10 cellular contexts compared by ENCODE assay signal in the genomic region with DNA sequence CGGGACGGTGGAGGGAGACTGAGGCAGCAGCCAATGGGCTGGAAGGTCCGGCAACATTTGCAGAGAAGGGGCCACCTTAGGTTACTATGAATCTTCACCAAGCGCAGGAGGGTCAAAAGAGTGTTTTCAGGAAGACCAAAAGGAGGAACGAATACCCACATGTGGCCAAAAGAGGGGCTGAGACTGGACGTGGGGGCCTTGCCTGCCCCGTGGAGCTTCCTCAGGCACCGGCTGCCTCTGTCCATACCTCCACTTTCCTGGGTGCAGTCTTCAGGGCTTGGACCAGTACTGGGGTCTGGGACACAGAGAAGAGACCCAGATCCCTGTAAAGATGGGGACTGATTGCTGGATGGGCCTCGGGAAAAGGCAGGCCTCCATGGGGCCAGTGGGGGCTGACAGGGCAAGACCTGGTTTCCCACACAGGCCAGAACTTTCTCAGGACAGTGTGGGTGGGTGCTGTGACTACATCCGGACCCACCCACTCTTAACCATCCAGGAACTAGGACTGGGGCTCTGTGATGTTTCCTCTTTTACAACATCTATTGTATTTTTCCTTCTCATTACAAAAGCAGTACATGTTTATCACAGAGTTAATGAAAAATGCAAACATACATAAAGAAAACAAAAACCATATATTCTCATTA.
DNase-seq lines count a peak whose midpoint lies in the region; ATAC-seq and TF ChIP-seq lines count a peak whose summit lies in the region.
"Had no signal": no experiment of that assay in that cellular context is flagged by ENCODE, and none has a peak within 500 bp of the region (broad histone marks: within the 10 kb centered on the region; RNA-seq: fewer than 3 reads in every experiment).

No MANE protein-coding gene starts in this region.

- H3K27me3 Mint-ChIP-seq in endothelial cell (ENCODE audit: unreplicated experiment) (peaks cover 4% of the 10 kb centered on the region), progenitor cell of endocrine pancreas (no peaks in the 10 kb centered on the region)

- DNase-seq in GM10266 (ENCODE audit: extremely low spot score) = peak; percentile 26
- DNase-seq in endothelial cell (ENCODE audit: low spot score) = no peak
- no peak for DNase-seq in progenitor cell of endocrine pancreas (ENCODE audit: low spot score, unreplicated experiment)
- DNase-seq in GF-D8 (lab: John Stamatoyannopoulos, UW) = no peak
- DNase-seq: activated CD4-positive, CD25-positive, alpha-beta regulatory T cell treated with anti-CD3 and anti-CD28 coated beads, Interleukin-2, amount 50 U/mL, for 72 hours; foreskin fibroblast had no signal

- H3K4me1 Mint-ChIP-seq in endothelial cell (ENCODE audit: unreplicated experiment) (peaks cover 42% of the 10 kb centered on the region), progenitor cell of endocrine pancreas (ENCODE audit: low read depth) (peaks cover 4% of the 10 kb centered on the region)

- H3K27ac Mint-ChIP-seq in endothelial cell (ENCODE audit: unreplicated experiment) (peak overlapping the region; percentile 14), progenitor cell of endocrine pancreas (no peak overlapping the region)

- no peak for TF ChIP-seq CTCF in GM10266 (IDR thresholded peaks at IDR 0.05; ENCODE audit: control insufficient read depth, insufficient read depth, low read depth, missing control alignments)
- no peak for TF ChIP-seq CTCF in endothelial cell (IDR thresholded peaks at IDR 0.05; ENCODE audit: unreplicated experiment)
- TF ChIP-seq CTCF in progenitor cell of endocrine pancreas (IDR thresholded peaks at IDR 0.05; ENCODE audit: unreplicated experiment) = no peak

- ATAC-seq in HG03442 (IDR thresholded peaks at IDR 0.05; ENCODE audit: unreplicated experiment) (peak; percentile 24), HG03439 (IDR thresholded peaks at IDR 0.05; ENCODE audit: unreplicated experiment) (no peak), HG03571 (IDR thresholded peaks at IDR 0.05; ENCODE audit: unreplicated experiment) (no peak), SK-N-SH treated with all-trans-retinoic acid at 6 μM for 48 hours (no peak)

- H3K9me3 Mint-ChIP-seq in endothelial cell (ENCODE audit: unreplicated experiment) = no peaks in the 10 kb centered on the region
- H3K9me3 Mint-ChIP-seq in progenitor cell of endocrine pancreas (ENCODE audit: low read depth) = no peaks in the 10 kb centered on the region

- H3K4me3 Mint-ChIP-seq in endothelial cell (ENCODE audit: unreplicated experiment) = peak overlapping the region; percentile 37
- peak overlapping the region; percentile 76 for H3K4me3 Mint-ChIP-seq in progenitor cell of endocrine pancreas (ENCODE audit: low read depth)

- H3K36me3 Mint-ChIP-seq in endothelial cell (ENCODE audit: low read depth, unreplicated experiment) (no peaks in the 10 kb centered on the region), progenitor cell of endocrine pancreas (ENCODE audit: insufficient read depth) (no peaks in the 10 kb centered on the region)

TF ChIP-seq in SK-N-SH treated with all-trans-retinoic acid at 6 μM for 48 hours, 23 proteins besides CTCF, POLR2A, EP300 and RAD21:
- TF ChIP-seq CSDC2 (CRISPR knock-in tag; IDR thresholded peaks at IDR 0.05) = no peak
- TF ChIP-seq ISL1 (CRISPR knock-in tag; IDR thresholded peaks at IDR 0.05) = no peak
- no peak for TF ChIP-seq OSR1 (CRISPR knock-in tag; IDR thresholded peaks at IDR 0.05)
- TF ChIP-seq SNAI2 (CRISPR knock-in tag; IDR thresholded peaks at IDR 0.05) = no peak
- TF ChIP-seq ZNF565 (CRISPR knock-in tag; conservative IDR thresholded peaks at IDR 0.05; ENCODE audit: low read depth) = no peak
- no peak for TF ChIP-seq ZFP30 (CRISPR knock-in tag; IDR thresholded peaks at IDR 0.05)
- no peak for TF ChIP-seq RARB (CRISPR knock-in tag; IDR thresholded peaks at IDR 0.05)
- no peak for TF ChIP-seq GLIS3 (CRISPR knock-in tag; IDR thresholded peaks at IDR 0.05)
- TF ChIP-seq, protein P1, sequence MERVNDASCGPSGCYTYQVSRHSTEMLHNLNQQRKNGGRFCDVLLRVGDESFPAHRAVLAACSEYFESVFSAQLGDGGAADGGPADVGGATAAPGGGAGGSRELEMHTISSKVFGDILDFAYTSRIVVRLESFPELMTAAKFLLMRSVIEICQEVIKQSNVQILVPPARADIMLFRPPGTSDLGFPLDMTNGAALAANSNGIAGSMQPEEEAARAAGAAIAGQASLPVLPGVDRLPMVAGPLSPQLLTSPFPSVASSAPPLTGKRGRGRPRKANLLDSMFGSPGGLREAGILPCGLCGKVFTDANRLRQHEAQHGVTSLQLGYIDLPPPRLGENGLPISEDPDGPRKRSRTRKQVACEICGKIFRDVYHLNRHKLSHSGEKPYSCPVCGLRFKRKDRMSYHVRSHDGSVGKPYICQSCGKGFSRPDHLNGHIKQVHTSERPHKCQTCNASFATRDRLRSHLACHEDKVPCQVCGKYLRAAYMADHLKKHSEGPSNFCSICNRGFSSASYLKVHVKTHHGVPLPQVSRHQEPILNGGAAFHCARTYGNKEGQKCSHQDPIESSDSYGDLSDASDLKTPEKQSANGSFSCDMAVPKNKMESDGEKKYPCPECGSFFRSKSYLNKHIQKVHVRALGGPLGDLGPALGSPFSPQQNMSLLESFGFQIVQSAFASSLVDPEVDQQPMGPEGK (CRISPR knock-in tag; IDR thresholded peaks at IDR 0.05; ENCODE audit: borderline replicate concordance) = no peak
- TF ChIP-seq ESRRG (CRISPR knock-in tag; IDR thresholded peaks at IDR 0.05) = no peak
- TF ChIP-seq, protein P2, sequence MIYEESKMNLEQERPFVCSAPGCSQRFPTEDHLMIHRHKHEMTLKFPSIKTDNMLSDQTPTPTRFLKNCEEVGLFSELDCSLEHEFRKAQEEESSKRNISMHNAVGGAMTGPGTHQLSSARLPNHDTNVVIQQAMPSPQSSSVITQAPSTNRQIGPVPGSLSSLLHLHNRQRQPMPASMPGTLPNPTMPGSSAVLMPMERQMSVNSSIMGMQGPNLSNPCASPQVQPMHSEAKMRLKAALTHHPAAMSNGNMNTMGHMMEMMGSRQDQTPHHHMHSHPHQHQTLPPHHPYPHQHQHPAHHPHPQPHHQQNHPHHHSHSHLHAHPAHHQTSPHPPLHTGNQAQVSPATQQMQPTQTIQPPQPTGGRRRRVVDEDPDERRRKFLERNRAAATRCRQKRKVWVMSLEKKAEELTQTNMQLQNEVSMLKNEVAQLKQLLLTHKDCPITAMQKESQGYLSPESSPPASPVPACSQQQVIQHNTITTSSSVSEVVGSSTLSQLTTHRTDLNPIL (CRISPR knock-in tag; IDR thresholded peaks at IDR 0.05; ENCODE audit: low read depth) = no peak
